In the genomic region with DNA sequence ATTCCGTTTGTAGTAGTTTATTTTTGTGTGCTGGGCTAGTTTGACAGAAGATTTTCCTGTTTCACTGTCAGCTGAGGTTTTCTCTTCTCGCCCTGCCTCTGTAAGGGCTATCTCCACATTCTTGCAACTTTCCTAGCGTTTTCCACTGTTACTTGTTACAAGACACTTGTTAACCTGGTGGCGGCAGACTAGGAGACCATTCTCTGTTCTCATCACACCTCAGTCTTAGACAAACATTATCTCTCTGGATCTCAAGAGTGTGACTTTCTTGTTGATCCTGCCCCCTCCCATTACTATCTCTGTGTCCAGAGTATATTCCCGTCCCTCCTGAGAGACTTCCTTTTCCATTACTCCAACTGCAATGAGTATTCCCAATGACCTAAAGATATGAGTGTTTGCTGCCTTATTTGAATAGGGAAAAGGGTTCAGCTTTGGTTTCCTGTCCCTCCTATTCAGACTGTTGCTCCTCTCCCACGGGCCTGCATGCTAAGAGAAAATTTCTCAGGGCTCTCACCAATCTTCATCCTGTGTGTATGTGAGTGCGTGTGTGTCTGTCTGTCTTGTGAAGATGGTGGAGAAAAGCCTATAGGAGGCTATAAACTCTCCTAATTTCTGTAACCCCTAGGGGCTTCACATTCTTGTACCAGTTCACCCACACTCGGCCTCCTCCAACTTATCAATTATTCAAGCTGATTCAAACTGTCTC, we compare ENCODE assay signal across 1 cellular context.
TF ChIP-seq lines count a peak whose summit lies in the region.

No MANE protein-coding gene starts in this region.

TF ChIP-seq in GM12878, 131 proteins besides CTCF, POLR2A, EP300 and RAD21 (continued from another document):
- TF ChIP-seq, protein P1, sequence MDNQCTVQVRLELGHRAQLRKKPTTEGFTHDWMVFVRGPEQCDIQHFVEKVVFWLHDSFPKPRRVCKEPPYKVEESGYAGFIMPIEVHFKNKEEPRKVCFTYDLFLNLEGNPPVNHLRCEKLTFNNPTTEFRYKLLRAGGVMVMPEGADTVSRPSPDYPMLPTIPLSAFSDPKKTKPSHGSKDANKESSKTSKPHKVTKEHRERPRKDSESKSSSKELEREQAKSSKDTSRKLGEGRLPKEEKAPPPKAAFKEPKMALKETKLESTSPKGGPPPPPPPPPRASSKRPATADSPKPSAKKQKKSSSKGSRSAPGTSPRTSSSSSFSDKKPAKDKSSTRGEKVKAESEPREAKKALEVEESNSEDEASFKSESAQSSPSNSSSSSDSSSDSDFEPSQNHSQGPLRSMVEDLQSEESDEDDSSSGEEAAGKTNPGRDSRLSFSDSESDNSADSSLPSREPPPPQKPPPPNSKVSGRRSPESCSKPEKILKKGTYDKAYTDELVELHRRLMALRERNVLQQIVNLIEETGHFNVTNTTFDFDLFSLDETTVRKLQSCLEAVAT (IDR thresholded peaks at IDR 0.05), result no peak
- TF ChIP-seq CHD2 (IDR thresholded peaks at IDR 0.05; ENCODE audit: borderline replicate concordance, low read depth, low read length) (no peak), HDAC6 (IDR thresholded peaks at IDR 0.05; ENCODE audit: unreplicated experiment) (no peak), EED (IDR thresholded peaks at IDR 0.05; ENCODE audit: low read depth) (peak; percentile 34; the same call in 1 of the 2 replicates), ATF2 (IDR thresholded peaks at IDR 0.05; ENCODE audit: low read length) (peak; percentile 44; the same call in 1 of the 2 replicates)
